8 cellular contexts compared by ENCODE assay signal in the genomic region with DNA sequence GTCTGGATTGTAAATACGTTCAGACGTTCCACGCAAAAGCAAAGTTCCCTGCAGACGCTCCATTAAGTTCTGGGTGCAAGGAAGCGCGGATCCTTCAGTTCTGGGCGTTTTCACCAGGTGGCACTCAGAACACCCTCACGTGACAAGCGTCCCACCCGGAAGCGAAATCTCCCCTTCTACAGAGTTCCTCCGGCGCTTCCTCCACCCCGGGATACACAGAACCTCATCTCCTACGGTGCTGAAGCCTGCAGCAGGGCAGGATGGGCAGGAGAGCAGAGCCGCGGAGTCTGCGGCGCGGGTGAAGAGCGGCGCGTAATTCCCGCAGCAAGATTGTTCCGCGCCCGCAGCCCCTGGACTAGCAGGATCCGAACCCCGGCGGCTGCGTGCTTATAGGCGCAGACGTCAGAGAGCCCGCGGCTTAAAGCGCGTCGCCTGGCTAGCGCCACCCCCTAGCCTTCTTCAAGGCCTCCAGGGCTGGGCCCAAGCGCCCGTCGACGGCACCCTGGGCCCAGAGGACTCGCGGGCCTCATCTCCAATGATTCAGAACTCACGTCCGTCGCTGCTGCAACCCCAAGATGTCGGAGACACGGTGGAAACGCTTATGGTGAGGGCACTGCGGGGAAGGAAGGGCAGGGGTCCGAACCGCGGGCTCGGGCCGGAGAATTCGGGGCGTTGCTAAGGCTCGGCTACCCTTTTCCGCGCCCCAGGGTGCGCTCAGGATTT. TPM values are rescaled to one million over a fixed set of nuclear protein-coding genes. Genes with fewer than 3 reads are reported as not detected.
DNase-seq lines count a peak whose midpoint lies in the region; ATAC-seq and TF ChIP-seq lines count a peak whose summit lies in the region.

A gene with protein sequence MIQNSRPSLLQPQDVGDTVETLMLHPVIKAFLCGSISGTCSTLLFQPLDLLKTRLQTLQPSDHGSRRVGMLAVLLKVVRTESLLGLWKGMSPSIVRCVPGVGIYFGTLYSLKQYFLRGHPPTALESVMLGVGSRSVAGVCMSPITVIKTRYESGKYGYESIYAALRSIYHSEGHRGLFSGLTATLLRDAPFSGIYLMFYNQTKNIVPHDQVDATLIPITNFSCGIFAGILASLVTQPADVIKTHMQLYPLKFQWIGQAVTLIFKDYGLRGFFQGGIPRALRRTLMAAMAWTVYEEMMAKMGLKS (plus strand): TSS at position 181 of the 723 bp plus-strand sequence. CDS start 355 bp downstream, at position 536.

- DNase-seq in AG04449 (ENCODE audit: low read depth, low spot score) = no peak
- peak; percentile 72 for DNase-seq in GM19238 (ENCODE audit: insufficient read length, low spot score)
- DNase-seq in activated CD4-positive, alpha-beta T cell treated with anti-CD3 and anti-CD28 coated beads for 24 hours (ENCODE audit: low read depth in 2 of 2) = peak; percentile 61 to 65
- peak; percentile 44 to 89 for DNase-seq in dermis microvascular lymphatic vessel endothelial cell (ENCODE audit: low read depth in 2 of 2)
- peak; percentile 76 to 90 for DNase-seq in lung microvascular endothelial cell (ENCODE audit: low read depth in 2 of 2)
- peak; percentile 59 for DNase-seq in stimulated activated CD8-positive, alpha-beta memory T cell treated with anti-CD3 and anti-CD28 coated beads, Interleukin-12 subunit alpha, Interleukin-12 subunit beta, amount 100 ng/mL, for 24 hours (ENCODE audit: extremely low read depth)
- no peak for DNase-seq in NCI-H446 treated with DMSO at 0.1 percent for 48 hours (lab: John Stamatoyannopoulos, UW)

- peak; percentile 55 for ATAC-seq in HG03457 (IDR thresholded peaks at IDR 0.05; ENCODE audit: unreplicated experiment)

- peak within 1 kb of the TSS; percentile 93 for H3K4me3 ChIP-seq in AG04449 (ENCODE audit: low read depth, low read length)

- TF ChIP-seq CTCF in AG04449 (IDR thresholded peaks at IDR 0.05; ENCODE audit: insufficient read depth, low read length, missing control alignments) = peak; percentile 35

- CTCF ChIA-PET in AG04449 (lab: Yijun Ruan, JAX) = no interaction called here

- POLR2A ChIA-PET in AG04449 (lab: Yijun Ruan, JAX) = interaction anchor here (2.7 kb wide), 1 partner anchor 23 kb away, joined by 14 read pairs; a partner anchor contains a TSS

RNA-seq across cellular contexts. Expression of the gene that starts here (rescaled TPM):
- total RNA-seq in dermis microvascular lymphatic vessel endothelial cell (13.5 and 19.1 TPM in 2 replicates), lung microvascular endothelial cell (13.7 and 16.1 TPM in 2 replicates)

Comparison
In these comparisons a context has a peak if more than half of its experiments do, and no peak if none do; other contexts are left out.
1. DNase-seq: peak in GM19238 (single experiment), activated CD4-positive, alpha-beta T cell treated with anti-CD3 and anti-CD28 coated beads for 24 hours (2 of 2), dermis microvascular lymphatic vessel endothelial cell (2 of 2), lung microvascular endothelial cell (2 of 2) and stimulated activated CD8-positive, alpha-beta memory T cell treated with anti-CD3 and anti-CD28 coated beads, Interleukin-12 subunit alpha, Interleukin-12 subunit beta, amount 100 ng/mL, for 24 hours (single experiment); none in AG04449 (single experiment) and NCI-H446 treated with DMSO at 0.1 percent for 48 hours (single experiment).